In genomic region chr20:25469558-25469957, GRCh38 we compare ENCODE assay signal across 1 cellular context.
TF ChIP-seq lines count a peak whose summit lies in the region.

No MANE protein-coding gene starts in this region.

TF ChIP-seq in SK-N-SH, 30 proteins besides CTCF, POLR2A, EP300 and RAD21:
- TF ChIP-seq IRF3 (IDR thresholded peaks at IDR 0.05; ENCODE audit: low read depth, low read length) (no peak), USF2 (IDR thresholded peaks at IDR 0.05; ENCODE audit: borderline replicate concordance, low read depth, low read length) (no peak), NRF1 (IDR thresholded peaks at IDR 0.05; ENCODE audit: low read depth, low read length) (no peak), CHD2 (IDR thresholded peaks at IDR 0.05; ENCODE audit: low read length, partially characterized antibody) (no peak), RXRA (IDR thresholded peaks at IDR 0.05; ENCODE audit: borderline replicate concordance, low read depth) (no peak), TEAD4 (IDR thresholded peaks at IDR 0.05; ENCODE audit: borderline replicate concordance, insufficient read depth) (no peak), FOSL2 (IDR thresholded peaks at IDR 0.05; ENCODE audit: borderline replicate concordance, low read depth) (no peak), MAX (IDR thresholded peaks at IDR 0.05; ENCODE audit: low read depth) (no peak), RFX5 (IDR thresholded peaks at IDR 0.05; ENCODE audit: low read length) (no peak), JUND (IDR thresholded peaks at IDR 0.05) (no peak), RCOR1 (IDR thresholded peaks at IDR 0.05; ENCODE audit: low read length) (no peak), MXI1 (IDR thresholded peaks at IDR 0.05; ENCODE audit: low read depth, low read length) (no peak), ELF1 (IDR thresholded peaks at IDR 0.05) (no peak), YY1 (IDR thresholded peaks at IDR 0.05; ENCODE audit: low read depth) (no peak), POLR2AphosphoS5 (IDR thresholded peaks at IDR 0.05; ENCODE audit: low read depth, low read length) (no peak), GATA2 (CRISPR knock-in tag; IDR thresholded peaks at IDR 0.05) (no peak), ZBTB33 (IDR thresholded peaks at IDR 0.05; ENCODE audit: borderline replicate concordance, low read depth) (no peak), PBX3 (IDR thresholded peaks at IDR 0.05) (no peak), USF1 (IDR thresholded peaks at IDR 0.05; ENCODE audit: borderline replicate concordance, low read depth) (no peak)
